21 cellular contexts compared by ENCODE assay signal in the genomic region with DNA sequence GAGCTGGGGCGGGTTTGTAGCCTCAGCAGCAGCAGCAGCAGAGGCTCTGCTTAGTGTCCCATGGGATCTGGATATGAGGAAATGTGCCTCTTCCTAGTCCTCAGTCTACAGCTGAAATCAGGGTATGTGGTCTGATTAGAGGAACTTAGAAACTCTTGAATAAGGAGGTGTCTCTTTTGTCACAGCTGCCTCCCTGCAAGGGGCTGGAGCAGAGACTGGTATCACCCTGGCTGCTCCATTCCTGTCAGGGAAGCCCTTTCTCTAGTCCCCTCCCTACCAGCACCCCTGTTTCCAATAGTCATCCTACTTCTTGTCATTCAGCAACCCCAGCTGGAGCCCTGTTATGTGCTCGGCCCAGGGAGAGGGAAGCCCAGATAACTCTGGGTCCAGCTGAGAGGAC.
"Had no signal": no experiment of that assay in that cellular context is flagged by ENCODE, and none has a peak within 500 bp of the region (broad histone marks: within the 10 kb centered on the region; RNA-seq: fewer than 3 reads in every experiment).

No MANE protein-coding gene starts in this region.

- H3K9me3 ChIP-seq: esophagus muscularis mucosa, pancreas, prostate gland, right lobe of liver, spleen had no signal

- H2AFZ ChIP-seq: hepatocyte had no signal

- H3K27ac Mint-ChIP-seq: dendritic cell treated with granulocyte-macrophage colony-stimulating factor and Interleukin-4, amounts not matched to agents 40 ng/mL and 50 ng/mL, for 4 days; mesothelial cell of epicardium; natural killer cell; stimulated activated naive B cell treated with anti-CD40 and anti-IgM and Interleukin-4, amounts not matched to agents 10 μg/mL and 1 μg/mL and 100 μg/mL, for 72 hours had no signal

- H3K4me1 ChIP-seq: pancreas, prostate gland, right lobe of liver, spleen had no signal

- H3K9me3 Mint-ChIP-seq: dendritic cell treated with granulocyte-macrophage colony-stimulating factor and Interleukin-4, amounts not matched to agents 40 ng/mL and 50 ng/mL, for 4 days; effector memory CD8-positive, alpha-beta T cell; mesothelial cell of epicardium; natural killer cell; neural crest cell; stimulated activated naive B cell treated with anti-CD40 and anti-IgM and Interleukin-4, amounts not matched to agents 10 μg/mL and 1 μg/mL and 100 μg/mL, for 72 hours had no signal

- DNase-seq: effector memory CD8-positive, alpha-beta T cell; foreskin fibroblast; mammary epithelial cell; natural killer cell; nucleus accumbens; pancreas; right lobe of liver; spleen; stimulated activated CD4-positive, alpha-beta T cell treated with anti-CD3 and anti-CD28 coated beads, Interleukin-15, amount 100 ng/mL, for 24 hours; stimulated activated CD4-positive, alpha-beta T cell treated with anti-CD3 and anti-CD28 coated beads, Interleukin-1b, Interleukin-23, amount 100 ng/mL, for 48 hours; stimulated activated CD4-positive, alpha-beta T cell treated with anti-CD3 and anti-CD28 coated beads, Interleukin-4, amount 100 ng/mL, for 24 hours; stimulated activated naive B cell treated with anti-CD40 and anti-IgM and Interleukin-4, amounts not matched to agents 10 μg/mL and 1 μg/mL and 100 μg/mL, for 72 hours; trophoblast cell had no signal

- H3K79me2 ChIP-seq: hepatocyte had no signal

- H3K4me2 ChIP-seq: hepatocyte had no signal

- H3K36me3 Mint-ChIP-seq: natural killer cell had no signal

- H3K27me3 ChIP-seq: esophagus muscularis mucosa, hepatocyte, pancreas, right lobe of liver, spleen had no signal

- ATAC-seq: effector memory CD8-positive, alpha-beta T cell; left lobe of liver; natural killer cell; pancreas; right lobe of liver; stimulated activated naive B cell treated with anti-CD40 and anti-IgM and Interleukin-4, amounts not matched to agents 10 μg/mL and 1 μg/mL and 100 μg/mL, for 72 hours had no signal

- H3K4me1 Mint-ChIP-seq: mesothelial cell of epicardium had no signal

- H3K4me3 ChIP-seq: esophagus muscularis mucosa, hepatocyte, pancreas, prostate gland, right lobe of liver, spleen had no signal

- H3K4me3 Mint-ChIP-seq: dendritic cell treated with granulocyte-macrophage colony-stimulating factor and Interleukin-4, amounts not matched to agents 40 ng/mL and 50 ng/mL, for 4 days; effector memory CD8-positive, alpha-beta T cell; mesothelial cell of epicardium; natural killer cell; neural crest cell; stimulated activated naive B cell treated with anti-CD40 and anti-IgM and Interleukin-4, amounts not matched to agents 10 μg/mL and 1 μg/mL and 100 μg/mL, for 72 hours had no signal

- H3K27me3 Mint-ChIP-seq: dendritic cell treated with granulocyte-macrophage colony-stimulating factor and Interleukin-4, amounts not matched to agents 40 ng/mL and 50 ng/mL, for 4 days; effector memory CD8-positive, alpha-beta T cell; stimulated activated naive B cell treated with anti-CD40 and anti-IgM and Interleukin-4, amounts not matched to agents 10 μg/mL and 1 μg/mL and 100 μg/mL, for 72 hours had no signal

- H3K27ac ChIP-seq: epithelial cell of prostate, esophagus muscularis mucosa, hepatocyte, pancreas, prostate gland, right lobe of liver, spleen had no signal
